Comparison of ENCODE assay signal across 9 cellular contexts in genomic region chr7:142535123-142535779, GRCh38.
DNase-seq lines count a peak whose midpoint lies in the region; ATAC-seq, FAIRE-seq and TF ChIP-seq lines count a peak whose summit lies in the region.
"Had no signal": no experiment of that assay in that cellular context is flagged by ENCODE, and none has a peak within 500 bp of the region (broad histone marks: within the 10 kb centered on the region; RNA-seq: fewer than 3 reads in every experiment).

No MANE protein-coding gene starts in this region.

- peaks cover 30% of the 10 kb centered on the region for H3K27me3 Mint-ChIP-seq in chondrocyte (ENCODE audit: low read depth)

- H3K4me1 Mint-ChIP-seq in chondrocyte (ENCODE audit: low read depth): peaks cover 8% of the 10 kb centered on the region

- in situ Hi-C loops in GM13977 (cut with MboI; ENCODE audit: low pct_unique_long_range_greater_than_20kb, low sequenced_read_pairs, unreplicated experiment): no loop called here

- peak overlapping the region in 1 of 2 experiments; percentile 50; a peak in 2 of 6 replicates for H3K27ac ChIP-seq in A549

- CTCF ChIA-PET in A549 (lab: Yijun Ruan, JAX): interaction anchor here (0.6 to 5.4 kb wide), 60 partner anchors 8 to 560 kb away, joined by 3 to 101 read pairs (median 6); no protein-coding TSS in a partner anchor

- WGBS in A549 (ENCODE audit: missing lambda C conversion rate): 28% methylated on average over 7 of the region's 7 CpGs

- no peak for FAIRE-seq in A549 (lab: Jason Lieb, UNC)

- ATAC-seq in A549: peak; percentile 97 to 100
- peak; percentile 95 for ATAC-seq in HG02870 (IDR thresholded peaks at IDR 0.05; ENCODE audit: unreplicated experiment)

- peaks cover 14% of the 10 kb centered on the region; the same call in 2 of the 3 replicates for H3K4me1 ChIP-seq in A549

- TF ChIP-seq POLR2A in A549 (IDR thresholded peaks at IDR 0.05; ENCODE audit: low read length): no peak

- peak overlapping the region; percentile 49 for H3K4me2 ChIP-seq in A549

- DNase-seq in A549 (ENCODE audit: low read depth in 1 of 2, low spot score in 1 of 2): peak; percentile 68 to 76
- peak; percentile 54 for DNase-seq in GM13977 (ENCODE audit: low spot score)
- peak; percentile 64 to 79 for DNase-seq in NCI-H2081 (lab: John Stamatoyannopoulos, UW)
- DNase-seq in activated CD4-positive, alpha-beta T cell treated with anti-CD3 and anti-CD28 coated beads for 1 hour: peak; percentile 53
- DNase-seq in chondrocyte (ENCODE audit: low spot score): no peak
- DNase-seq in midbrain (lab: John Stamatoyannopoulos, UW): peak; percentile 65
- peak; percentile 85 for DNase-seq in stimulated activated CD8-positive, alpha-beta memory T cell treated with anti-CD3 and anti-CD28 coated beads, Interleukin-4, amount 100 ng/mL, for 48 hours

- TF ChIP-seq RAD21 in A549 (conservative IDR thresholded peaks at IDR 0.05 in 1 of 2, IDR thresholded peaks at IDR 0.05 in 1 of 2): peak; percentile 93 to 99

- H3K4me3 Mint-ChIP-seq in chondrocyte (ENCODE audit: unreplicated experiment): no peak overlapping the region

- TF ChIP-seq EP300 in A549 (IDR thresholded peaks at IDR 0.05): no peak

- H3K4me3 ChIP-seq in A549: no peak overlapping the region

- no peaks in the 10 kb centered on the region for H3K9me3 Mint-ChIP-seq in chondrocyte (ENCODE audit: low read depth)
- H3K9me3 Mint-ChIP-seq: IgD-negative memory B cell had no signal

- TF ChIP-seq CTCF in A549 (IDR thresholded peaks at IDR 0.05): peak; percentile 94
- peak; percentile 83 for TF ChIP-seq CTCF in GM13977 (IDR thresholded peaks at IDR 0.05; ENCODE audit: extremely low read depth, insufficient read depth, missing control alignments)
- peak; percentile 98 for TF ChIP-seq CTCF in chondrocyte (IDR thresholded peaks at IDR 0.05)

- POLR2A ChIA-PET in A549 (lab: Yijun Ruan, JAX): interaction anchor here (0.6 kb wide), 1 partner anchor 248 kb away, joined by 3 read pairs; no protein-coding TSS in a partner anchor

- H3K27ac Mint-ChIP-seq in chondrocyte (ENCODE audit: unreplicated experiment): no peak overlapping the region

- H3K36me3 Mint-ChIP-seq in chondrocyte (ENCODE audit: low read depth): no peaks in the 10 kb centered on the region
- H3K36me3 Mint-ChIP-seq: IgD-negative memory B cell had no signal

- no peaks in the 10 kb centered on the region for H3K9me3 ChIP-seq in A549

TF ChIP-seq in A549, 52 proteins besides CTCF, POLR2A, EP300 and RAD21:
- TF ChIP-seq KDM5A (IDR thresholded peaks at IDR 0.05) (no peak), SMC3 (IDR thresholded peaks at IDR 0.05) (peak; percentile 87), REST (IDR thresholded peaks at IDR 0.05) (no peak), TP53 (CRISPR knock-in tag; IDR thresholded peaks at IDR 0.05) (no peak)
- TF ChIP-seq, protein P1, sequence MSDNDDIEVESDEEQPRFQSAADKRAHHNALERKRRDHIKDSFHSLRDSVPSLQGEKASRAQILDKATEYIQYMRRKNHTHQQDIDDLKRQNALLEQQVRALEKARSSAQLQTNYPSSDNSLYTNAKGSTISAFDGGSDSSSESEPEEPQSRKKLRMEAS (IDR thresholded peaks at IDR 0.05): no peak
